ENCODE assay signal across 16 cellular contexts in the genomic region with DNA sequence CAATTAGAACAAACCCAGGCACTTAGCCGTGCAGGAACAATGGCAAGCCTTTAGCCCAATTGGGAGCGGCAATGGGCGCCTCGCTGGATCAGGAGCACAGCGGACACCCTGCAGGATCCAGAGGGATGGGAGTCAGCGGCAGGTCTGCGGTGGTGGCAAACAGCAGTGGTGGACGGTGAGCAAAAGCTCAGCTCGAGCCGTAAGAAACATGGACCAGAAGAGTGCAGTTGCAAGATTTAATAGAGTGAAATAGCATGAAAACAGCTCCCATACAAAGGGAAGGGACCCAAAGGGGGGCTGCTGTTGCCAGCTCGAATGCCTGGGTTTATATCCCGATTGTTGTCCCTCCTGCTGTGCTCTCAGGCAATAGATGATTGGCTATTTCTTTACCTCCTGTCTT. TPM values are rescaled to one million over a fixed set of nuclear protein-coding genes. Genes with fewer than 3 reads are reported as not detected.
"Had no signal": no experiment of that assay in that cellular context is flagged by ENCODE, and none has a peak within 500 bp of the region (broad histone marks: within the 10 kb centered on the region; RNA-seq: fewer than 3 reads in every experiment).

TSS of gene ERVW-1 (minus strand) at position 302 of the 400 bp plus-strand sequence. CDS start 7,565 bp downstream, outside the sequence.

RNA-seq across cellular contexts. Expression of gene ERVW-1, which starts in this region (rescaled TPM):
- total RNA-seq: colonic mucosa, dermis microvascular lymphatic vessel endothelial cell, esophagus mucosa, esophagus squamous epithelium, glomerular endothelial cell, heart right ventricle, kidney epithelial cell, left cardiac atrium, left lung, left ventricle myocardium superior, lower leg skin, lower lobe of right lung, lung microvascular endothelial cell, mononuclear cell, mucosa of gallbladder had no signal
- polyA plus RNA-seq: keratinocyte had no signal
